Comparison of ENCODE assay signal across 1 cellular context in the genomic region with DNA sequence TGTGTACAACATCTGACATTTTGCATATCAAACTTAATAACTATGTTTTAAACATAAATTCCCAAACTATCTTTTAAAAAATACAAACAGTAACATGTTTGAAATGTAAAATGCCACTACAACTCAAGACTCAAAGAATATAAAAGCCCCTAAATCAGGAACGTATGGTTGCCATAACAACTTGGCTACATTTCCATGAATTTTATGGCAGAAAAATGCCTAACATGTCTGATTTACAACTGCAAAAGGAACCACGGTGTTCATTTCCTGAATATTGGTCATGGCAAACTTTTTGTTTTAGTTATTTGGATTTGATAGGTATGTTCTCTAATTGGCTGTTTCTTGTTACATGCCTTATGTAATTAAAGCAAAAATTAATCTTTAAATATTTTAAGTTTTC.
A peak's percentile ranks its signal among the peaks of the same experiment; 100 is the strongest.
TF ChIP-seq lines count a peak whose summit lies in the region.

No MANE protein-coding gene starts in this region.

TF ChIP-seq in K562, 482 proteins besides CTCF, POLR2A, EP300 and RAD21 (continued from another document):
- TF ChIP-seq, protein P1, sequence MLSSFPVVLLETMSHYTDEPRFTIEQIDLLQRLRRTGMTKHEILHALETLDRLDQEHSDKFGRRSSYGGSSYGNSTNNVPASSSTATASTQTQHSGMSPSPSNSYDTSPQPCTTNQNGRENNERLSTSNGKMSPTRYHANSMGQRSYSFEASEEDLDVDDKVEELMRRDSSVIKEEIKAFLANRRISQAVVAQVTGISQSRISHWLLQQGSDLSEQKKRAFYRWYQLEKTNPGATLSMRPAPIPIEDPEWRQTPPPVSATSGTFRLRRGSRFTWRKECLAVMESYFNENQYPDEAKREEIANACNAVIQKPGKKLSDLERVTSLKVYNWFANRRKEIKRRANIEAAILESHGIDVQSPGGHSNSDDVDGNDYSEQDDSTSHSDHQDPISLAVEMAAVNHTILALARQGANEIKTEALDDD (IDR thresholded peaks at IDR 0.05), result 0 out of 2 replicates have a peak, but pooled peaks have one; percentile 12
- TF ChIP-seq TEAD1 (CRISPR knock-in tag; IDR thresholded peaks at IDR 0.05) (no peak), KDM5B (IDR thresholded peaks at IDR 0.05; ENCODE audit: insufficient replicate concordance, low read depth, low read length) (no peak), ZC3H11A (IDR thresholded peaks at IDR 0.05; ENCODE audit: low read depth, low read length) (no peak), CXXC5 (CRISPR knock-in tag; IDR thresholded peaks at IDR 0.05) (no peak), ZNF133 (CRISPR knock-in tag; IDR thresholded peaks at IDR 0.05) (no peak), HNRNPH1 (optimal IDR thresholded peaks at IDR 0.05; ENCODE audit: low read depth, low read length) (no peak), LEF1 (IDR thresholded peaks at IDR 0.05) (no peak), RHOXF2B (CRISPR knock-in tag; conservative IDR thresholded peaks at IDR 0.05) (no peak), POLR2H (tag; IDR thresholded peaks at IDR 0.05; ENCODE audit: low read depth) (peak; percentile 39; the same call in 1 of the 2 replicates), MYNN (IDR thresholded peaks at IDR 0.05) (peak; percentile 99), MYNN (CRISPR knock-in tag; IDR thresholded peaks at IDR 0.05) (no peak; the same call in 1 of the 2 replicates)
- TF ChIP-seq, protein P2, sequence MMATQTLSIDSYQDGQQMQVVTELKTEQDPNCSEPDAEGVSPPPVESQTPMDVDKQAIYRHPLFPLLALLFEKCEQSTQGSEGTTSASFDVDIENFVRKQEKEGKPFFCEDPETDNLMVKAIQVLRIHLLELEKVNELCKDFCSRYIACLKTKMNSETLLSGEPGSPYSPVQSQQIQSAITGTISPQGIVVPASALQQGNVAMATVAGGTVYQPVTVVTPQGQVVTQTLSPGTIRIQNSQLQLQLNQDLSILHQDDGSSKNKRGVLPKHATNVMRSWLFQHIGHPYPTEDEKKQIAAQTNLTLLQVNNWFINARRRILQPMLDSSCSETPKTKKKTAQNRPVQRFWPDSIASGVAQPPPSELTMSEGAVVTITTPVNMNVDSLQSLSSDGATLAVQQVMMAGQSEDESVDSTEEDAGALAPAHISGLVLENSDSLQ (IDR thresholded peaks at IDR 0.05), result peak; percentile 54; the same call in 1 of the 2 replicates
- TF ChIP-seq, protein P3, sequence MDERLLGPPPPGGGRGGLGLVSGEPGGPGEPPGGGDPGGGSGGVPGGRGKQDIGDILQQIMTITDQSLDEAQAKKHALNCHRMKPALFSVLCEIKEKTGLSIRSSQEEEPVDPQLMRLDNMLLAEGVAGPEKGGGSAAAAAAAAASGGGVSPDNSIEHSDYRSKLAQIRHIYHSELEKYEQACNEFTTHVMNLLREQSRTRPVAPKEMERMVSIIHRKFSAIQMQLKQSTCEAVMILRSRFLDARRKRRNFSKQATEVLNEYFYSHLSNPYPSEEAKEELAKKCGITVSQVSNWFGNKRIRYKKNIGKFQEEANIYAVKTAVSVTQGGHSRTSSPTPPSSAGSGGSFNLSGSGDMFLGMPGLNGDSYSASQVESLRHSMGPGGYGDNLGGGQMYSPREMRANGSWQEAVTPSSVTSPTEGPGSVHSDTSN (CRISPR knock-in tag; IDR thresholded peaks at IDR 0.05; ENCODE audit: low read depth), result no peak
- TF ChIP-seq, protein P3 (tag; conservative IDR thresholded peaks at IDR 0.05; ENCODE audit: low read depth), result peak; percentile 50
- TF ChIP-seq, protein P4, sequence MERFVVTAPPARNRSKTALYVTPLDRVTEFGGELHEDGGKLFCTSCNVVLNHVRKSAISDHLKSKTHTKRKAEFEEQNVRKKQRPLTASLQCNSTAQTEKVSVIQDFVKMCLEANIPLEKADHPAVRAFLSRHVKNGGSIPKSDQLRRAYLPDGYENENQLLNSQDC (CRISPR knock-in tag; IDR thresholded peaks at IDR 0.05), result no peak
